In the genomic region with DNA sequence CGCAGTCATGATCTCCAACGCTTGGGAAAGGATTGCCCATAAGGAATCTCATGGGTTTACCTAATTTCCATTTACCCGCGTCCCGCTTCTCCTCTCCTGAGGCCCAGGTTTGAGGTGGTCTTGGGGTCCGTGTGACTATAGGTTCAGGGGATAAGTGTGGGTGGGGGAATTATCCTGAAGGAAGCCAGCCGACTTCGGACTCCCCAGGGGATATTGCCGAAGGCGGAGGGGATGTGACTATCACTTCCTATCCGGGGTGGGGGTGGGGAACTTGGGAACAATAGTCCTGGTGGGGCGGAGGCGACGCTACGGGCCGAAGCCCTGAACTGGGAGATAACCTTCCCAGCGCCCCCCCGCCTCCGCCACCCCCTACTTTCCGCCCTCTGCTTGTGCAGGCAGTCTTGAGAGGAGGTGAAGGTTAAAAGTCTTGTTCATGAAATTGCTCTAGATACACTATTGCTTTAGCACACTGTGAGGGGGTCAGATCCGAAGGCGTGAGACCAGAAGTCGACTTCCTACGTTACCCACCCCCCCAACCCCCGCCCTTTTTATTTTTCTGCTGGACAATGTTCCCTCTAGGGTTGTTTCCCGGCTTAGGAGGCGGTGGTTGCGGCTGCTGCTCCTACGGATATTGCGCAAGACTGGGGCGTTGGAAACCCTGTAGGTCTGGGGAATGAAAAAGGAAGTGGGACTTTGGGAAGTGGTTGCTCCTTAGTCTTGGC, we compare ENCODE assay signal across 1 cellular context.
TF ChIP-seq lines count a peak whose summit lies in the region.

No MANE protein-coding gene starts in this region.

TF ChIP-seq in K562, 482 proteins besides CTCF, POLR2A, EP300 and RAD21 (continued from another document and continues in another):
- TF ChIP-seq, protein P1, sequence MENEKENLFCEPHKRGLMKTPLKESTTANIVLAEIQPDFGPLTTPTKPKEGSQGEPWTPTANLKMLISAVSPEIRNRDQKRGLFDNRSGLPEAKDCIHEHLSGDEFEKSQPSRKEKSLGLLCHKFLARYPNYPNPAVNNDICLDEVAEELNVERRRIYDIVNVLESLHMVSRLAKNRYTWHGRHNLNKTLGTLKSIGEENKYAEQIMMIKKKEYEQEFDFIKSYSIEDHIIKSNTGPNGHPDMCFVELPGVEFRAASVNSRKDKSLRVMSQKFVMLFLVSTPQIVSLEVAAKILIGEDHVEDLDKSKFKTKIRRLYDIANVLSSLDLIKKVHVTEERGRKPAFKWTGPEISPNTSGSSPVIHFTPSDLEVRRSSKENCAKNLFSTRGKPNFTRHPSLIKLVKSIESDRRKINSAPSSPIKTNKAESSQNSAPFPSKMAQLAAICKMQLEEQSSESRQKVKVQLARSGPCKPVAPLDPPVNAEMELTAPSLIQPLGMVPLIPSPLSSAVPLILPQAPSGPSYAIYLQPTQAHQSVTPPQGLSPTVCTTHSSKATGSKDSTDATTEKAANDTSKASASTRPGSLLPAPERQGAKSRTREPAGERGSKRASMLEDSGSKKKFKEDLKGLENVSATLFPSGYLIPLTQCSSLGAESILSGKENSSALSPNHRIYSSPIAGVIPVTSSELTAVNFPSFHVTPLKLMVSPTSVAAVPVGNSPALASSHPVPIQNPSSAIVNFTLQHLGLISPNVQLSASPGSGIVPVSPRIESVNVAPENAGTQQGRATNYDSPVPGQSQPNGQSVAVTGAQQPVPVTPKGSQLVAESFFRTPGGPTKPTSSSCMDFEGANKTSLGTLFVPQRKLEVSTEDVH (IDR thresholded peaks at IDR 0.05; ENCODE audit: low read depth, partially characterized antibody) = no peak
- TF ChIP-seq RBM14 (IDR thresholded peaks at IDR 0.05; ENCODE audit: borderline replicate concordance, insufficient read depth, low read depth, low read length) = no peak
- TF ChIP-seq, protein P2, sequence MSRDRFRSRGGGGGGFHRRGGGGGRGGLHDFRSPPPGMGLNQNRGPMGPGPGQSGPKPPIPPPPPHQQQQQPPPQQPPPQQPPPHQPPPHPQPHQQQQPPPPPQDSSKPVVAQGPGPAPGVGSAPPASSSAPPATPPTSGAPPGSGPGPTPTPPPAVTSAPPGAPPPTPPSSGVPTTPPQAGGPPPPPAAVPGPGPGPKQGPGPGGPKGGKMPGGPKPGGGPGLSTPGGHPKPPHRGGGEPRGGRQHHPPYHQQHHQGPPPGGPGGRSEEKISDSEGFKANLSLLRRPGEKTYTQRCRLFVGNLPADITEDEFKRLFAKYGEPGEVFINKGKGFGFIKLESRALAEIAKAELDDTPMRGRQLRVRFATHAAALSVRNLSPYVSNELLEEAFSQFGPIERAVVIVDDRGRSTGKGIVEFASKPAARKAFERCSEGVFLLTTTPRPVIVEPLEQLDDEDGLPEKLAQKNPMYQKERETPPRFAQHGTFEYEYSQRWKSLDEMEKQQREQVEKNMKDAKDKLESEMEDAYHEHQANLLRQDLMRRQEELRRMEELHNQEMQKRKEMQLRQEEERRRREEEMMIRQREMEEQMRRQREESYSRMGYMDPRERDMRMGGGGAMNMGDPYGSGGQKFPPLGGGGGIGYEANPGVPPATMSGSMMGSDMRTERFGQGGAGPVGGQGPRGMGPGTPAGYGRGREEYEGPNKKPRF (IDR thresholded peaks at IDR 0.05; ENCODE audit: low read depth, low read length) = no peak
- TF ChIP-seq SOX6 (IDR thresholded peaks at IDR 0.05) = peak; percentile 77
- TF ChIP-seq CCNT2 (IDR thresholded peaks at IDR 0.05; ENCODE audit: borderline replicate concordance, extremely low read depth, insufficient read length, low read depth, low read length) = peak; percentile 41
- 0 out of 2 replicates have a peak, but pooled peaks have one; percentile 10 for TF ChIP-seq FOXM1 (IDR thresholded peaks at IDR 0.05; ENCODE audit: low read depth)
- TF ChIP-seq FOXM1 (CRISPR knock-in tag; IDR thresholded peaks at IDR 0.05; ENCODE audit: low read depth) = no peak
- TF ChIP-seq KLF10 (CRISPR knock-in tag; IDR thresholded peaks at IDR 0.05) = no peak
- TF ChIP-seq ZNF77 (CRISPR knock-in tag; IDR thresholded peaks at IDR 0.05) = no peak
- TF ChIP-seq, protein P3, sequence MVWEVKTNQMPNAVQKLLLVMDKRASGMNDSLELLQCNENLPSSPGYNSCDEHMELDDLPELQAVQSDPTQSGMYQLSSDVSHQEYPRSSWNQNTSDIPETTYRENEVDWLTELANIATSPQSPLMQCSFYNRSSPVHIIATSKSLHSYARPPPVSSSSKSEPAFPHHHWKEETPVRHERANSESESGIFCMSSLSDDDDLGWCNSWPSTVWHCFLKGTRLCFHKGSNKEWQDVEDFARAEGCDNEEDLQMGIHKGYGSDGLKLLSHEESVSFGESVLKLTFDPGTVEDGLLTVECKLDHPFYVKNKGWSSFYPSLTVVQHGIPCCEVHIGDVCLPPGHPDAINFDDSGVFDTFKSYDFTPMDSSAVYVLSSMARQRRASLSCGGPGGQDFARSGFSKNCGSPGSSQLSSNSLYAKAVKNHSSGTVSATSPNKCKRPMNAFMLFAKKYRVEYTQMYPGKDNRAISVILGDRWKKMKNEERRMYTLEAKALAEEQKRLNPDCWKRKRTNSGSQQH (CRISPR knock-in tag; IDR thresholded peaks at IDR 0.05) = 0 out of 2 replicates have a peak, but pooled peaks have one; percentile 43
- no peak for TF ChIP-seq ZNF696 (CRISPR knock-in tag; conservative IDR thresholded peaks at IDR 0.05)
- no peak for TF ChIP-seq XRCC5 (IDR thresholded peaks at IDR 0.05; ENCODE audit: low read depth, low read length)
- TF ChIP-seq, protein P4, sequence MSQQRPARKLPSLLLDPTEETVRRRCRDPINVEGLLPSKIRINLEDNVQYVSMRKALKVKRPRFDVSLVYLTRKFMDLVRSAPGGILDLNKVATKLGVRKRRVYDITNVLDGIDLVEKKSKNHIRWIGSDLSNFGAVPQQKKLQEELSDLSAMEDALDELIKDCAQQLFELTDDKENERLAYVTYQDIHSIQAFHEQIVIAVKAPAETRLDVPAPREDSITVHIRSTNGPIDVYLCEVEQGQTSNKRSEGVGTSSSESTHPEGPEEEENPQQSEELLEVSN (IDR thresholded peaks at IDR 0.05; ENCODE audit: borderline replicate concordance in 1 of 2, extremely low read depth in 1 of 2, insufficient read depth in 1 of 2, insufficient read length in 1 of 2, low read depth in 1 of 2, low read length in 1 of 2, poor library complexity in 1 of 2, severe bottlenecking in 1 of 2) = no peak
- TF ChIP-seq POLR2B (IDR thresholded peaks at IDR 0.05; ENCODE audit: low read depth, partially characterized antibody) = peak; percentile 15
- no peak for TF ChIP-seq POLR2AphosphoS2 (IDR thresholded peaks at IDR 0.05; ENCODE audit: low read length)
- no peak for TF ChIP-seq ZNF12 (CRISPR knock-in tag; IDR thresholded peaks at IDR 0.05)
- TF ChIP-seq SMARCA5 (IDR thresholded peaks at IDR 0.05) = no peak
- TF ChIP-seq TCF7L2 (IDR thresholded peaks at IDR 0.05; ENCODE audit: low read depth, low read length) = no peak
- TF ChIP-seq, protein P5, sequence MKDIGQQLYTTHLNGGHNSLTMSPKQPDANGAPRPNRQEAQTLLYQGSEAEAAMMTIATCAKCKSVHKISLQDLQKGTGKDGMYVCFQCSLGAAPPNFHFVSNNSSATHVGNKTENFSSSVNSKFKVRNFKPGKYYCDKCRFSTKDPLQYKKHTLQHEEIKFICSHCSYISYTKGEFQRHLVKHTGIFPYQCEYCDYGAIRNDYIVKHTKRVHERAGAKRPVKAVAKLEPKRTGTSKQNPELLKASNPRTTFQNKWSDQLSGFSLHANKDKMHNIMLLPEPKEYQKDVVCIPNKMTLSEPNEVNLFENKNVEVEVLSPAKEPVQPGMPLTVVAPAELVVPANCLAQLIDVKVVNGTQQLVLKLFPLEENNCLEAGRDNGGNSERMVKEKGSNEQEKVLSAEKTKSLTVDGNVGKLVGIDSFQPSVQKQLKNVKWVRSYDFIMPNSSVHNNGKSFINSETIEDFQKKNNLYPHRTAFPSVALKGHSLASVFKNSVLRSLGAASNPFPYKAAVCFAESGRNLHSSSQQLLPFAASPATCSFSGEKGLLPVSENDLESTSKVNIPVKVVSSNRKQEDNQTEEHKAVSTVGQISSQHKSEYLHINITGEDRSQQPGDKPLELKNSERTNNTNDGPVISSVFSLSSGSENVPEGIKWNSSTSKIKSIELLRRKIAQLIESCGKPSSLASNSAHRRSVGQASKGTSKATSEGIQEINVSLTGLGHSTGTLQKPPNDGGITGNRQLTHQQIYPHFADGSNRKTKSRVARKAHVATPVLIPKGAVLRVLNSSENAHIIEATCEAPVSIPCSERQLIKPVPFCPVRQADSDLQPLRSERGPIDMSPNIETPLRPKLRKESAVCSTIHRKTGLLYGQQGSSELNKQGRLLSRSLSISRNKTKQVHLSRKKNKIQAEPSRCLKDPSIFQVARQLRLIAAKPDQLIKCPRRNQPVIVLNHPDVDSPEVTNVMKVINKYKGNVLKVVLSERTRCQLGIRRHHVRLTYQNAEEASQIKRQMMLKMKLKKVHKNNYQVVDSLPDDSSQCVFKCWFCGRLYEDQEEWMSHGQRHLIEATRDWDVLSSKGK (CRISPR knock-in tag; IDR thresholded peaks at IDR 0.05) = no peak
- TF ChIP-seq ZNF785 (CRISPR knock-in tag; IDR thresholded peaks at IDR 0.05) = no peak
- no peak for TF ChIP-seq FOXA1 (IDR thresholded peaks at IDR 0.05; ENCODE audit: borderline replicate concordance)
- no peak for TF ChIP-seq NFYB (IDR thresholded peaks at IDR 0.05; ENCODE audit: extremely low read depth, insufficient read length)
- peak; percentile 50; a peak in 1 of 4 replicates for TF ChIP-seq ETV6 (IDR thresholded peaks at IDR 0.05; ENCODE audit: borderline replicate concordance in 1 of 2, low read depth in 2 of 2, low read length in 1 of 2)
- TF ChIP-seq ETV6 (CRISPR knock-in tag; IDR thresholded peaks at IDR 0.05; ENCODE audit: borderline replicate concordance) = no peak
- peak; percentile 71 for TF ChIP-seq RBBP5 (IDR thresholded peaks at IDR 0.05; ENCODE audit: borderline replicate concordance, insufficient read depth, low read length, poor library complexity, severe bottlenecking)
- TF ChIP-seq SIN3B (IDR thresholded peaks at IDR 0.05; ENCODE audit: low read depth) = no peak
- TF ChIP-seq KAT7 (CRISPR knock-in tag; IDR thresholded peaks at IDR 0.05; ENCODE audit: borderline replicate concordance) = no peak
- peak; percentile 81 for TF ChIP-seq ZNF24 (IDR thresholded peaks at IDR 0.05)
- no peak for TF ChIP-seq TARDBP (IDR thresholded peaks at IDR 0.05)
- no peak for TF ChIP-seq ZNF445 (CRISPR knock-in tag; IDR thresholded peaks at IDR 0.05; ENCODE audit: low read depth)
- no peak for TF ChIP-seq ELF4 (CRISPR knock-in tag; IDR thresholded peaks at IDR 0.05)
- TF ChIP-seq XRCC4 (IDR thresholded peaks at IDR 0.05; ENCODE audit: extremely low read depth, insufficient read depth, insufficient read length) = no peak
- TF ChIP-seq MAFG (tag; conservative IDR thresholded peaks at IDR 0.05) = no peak
- TF ChIP-seq MXI1 (IDR thresholded peaks at IDR 0.05; ENCODE audit: low read depth, low read length) = no peak
- no peak for TF ChIP-seq SRF (CRISPR knock-in tag; IDR thresholded peaks at IDR 0.05)
- no peak for TF ChIP-seq NCOA2 (IDR thresholded peaks at IDR 0.05; ENCODE audit: partially characterized antibody in 2 of 2)
- TF ChIP-seq ZKSCAN1 (IDR thresholded peaks at IDR 0.05; ENCODE audit: low read depth, low read length) = no peak
- TF ChIP-seq TEAD1 (CRISPR knock-in tag; IDR thresholded peaks at IDR 0.05) = peak in 1 of 2 experiments; percentile 11; a peak in 1 of 4 replicates
